18 cellular contexts compared by ENCODE assay signal in the genomic region with DNA sequence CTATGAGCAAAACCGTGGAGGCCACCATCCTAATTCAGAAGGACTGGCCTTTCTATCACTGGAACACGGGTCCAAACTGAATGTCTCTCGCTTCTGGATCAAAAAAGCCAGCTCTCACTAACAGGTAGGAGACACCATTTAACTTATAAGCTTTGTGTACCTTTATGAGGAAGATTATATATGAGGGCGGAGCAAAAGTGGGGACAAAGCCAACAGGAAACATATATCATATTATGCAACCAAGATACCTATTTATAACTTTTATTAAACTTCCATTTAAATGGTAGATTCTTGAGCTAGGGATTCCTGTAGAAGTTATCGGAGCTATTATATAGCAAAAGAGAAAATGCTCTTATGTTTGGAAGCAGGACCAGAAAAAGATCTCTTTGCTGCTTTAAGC.
A peak's percentile ranks its signal among the peaks of the same experiment; 100 is the strongest.
DNase-seq lines count a peak whose midpoint lies in the region; ATAC-seq, FAIRE-seq and TF ChIP-seq lines count a peak whose summit lies in the region.
"Had no signal": no experiment of that assay in that cellular context is flagged by ENCODE, and none has a peak within 500 bp of the region (broad histone marks: within the 10 kb centered on the region; RNA-seq: fewer than 3 reads in every experiment).

No MANE protein-coding gene starts in this region.

- H4K20me1 ChIP-seq in PC-3 (ENCODE audit: low read length), result no peaks in the 10 kb centered on the region

- H3K9me2 ChIP-seq in PC-3 (replicated peaks; ENCODE audit: low read length), result no peaks in the 10 kb centered on the region

- DNase-seq in cardiac muscle cell (ENCODE audit: low read depth in 1 of 2, low spot score in 1 of 2) (no peak), cardiac septum (ENCODE audit: low spot score) (no peak), PC-3 (peak; percentile 58), foreskin keratinocyte (no peak), GM12891 (ENCODE audit: insufficient read length, low spot score) (no peak), cortex of kidney (lab: John Stamatoyannopoulos, UW) (no peak), SW480 (ENCODE audit: low spot score) (no peak)
- DNase-seq in stimulated activated CD4-positive, alpha-beta T cell treated with anti-CD3 and anti-CD28 coated beads, Interleukin-2, amount 100 ng/mL, for 48 hours, result no peak
- DNase-seq: activated CD4-positive, CD25-positive, alpha-beta regulatory T cell treated with anti-CD3 and anti-CD28 coated beads, Interleukin-2, amount 50 U/mL, for 72 hours; activated naive CD8-positive, alpha-beta T cell treated with anti-CD3 and anti-CD28 coated beads, Interleukin-2, amount 50 U/mL, for 24 hours; DMS153; hypothalamus; left ventricle myocardium inferior; NCI-H1048; NCI-H2171; OCI-M1 had no signal

- H3K79me2 ChIP-seq in PC-3 (ENCODE audit: low read length), result peaks cover 93% of the 10 kb centered on the region

- FAIRE-seq in GM12891 (lab: Jason Lieb, UNC), result no peak

- H3K4me2 ChIP-seq in PC-3 (ENCODE audit: low read length), result peak overlapping the region; percentile 42

- H3K4me3 ChIP-seq in cardiac muscle cell, result no peak overlapping the region
- no peak overlapping the region for H3K4me3 ChIP-seq in PC-3 (ENCODE audit: low read length)
- H3K4me3 ChIP-seq: coronary artery, left ventricle myocardium inferior had no signal

- TF ChIP-seq CTCF in cardiac muscle cell (IDR thresholded peaks at IDR 0.05; ENCODE audit: low read depth, low read length) (no peak), PC-3 (conservative IDR thresholded peaks at IDR 0.05; ENCODE audit: low read depth, low read length) (no peak), foreskin keratinocyte (conservative IDR thresholded peaks at IDR 0.05) (no peak)

- CTCF ChIA-PET in PC-3 (lab: Charles Lee), result interaction anchor here (0.9 kb wide), 1 partner anchor 22 kb away, joined by 3 read pairs; no protein-coding TSS in a partner anchor

- peaks cover 27% of the 10 kb centered on the region for H3K4me1 ChIP-seq in cardiac muscle cell (ENCODE audit: low read depth)
- peaks cover 27% of the 10 kb centered on the region for H3K4me1 ChIP-seq in PC-3 (ENCODE audit: insufficient read depth, low read length)
- peaks cover 58% of the 10 kb centered on the region for H3K4me1 ChIP-seq in foreskin keratinocyte

- POLR2A ChIA-PET in PC-3 (lab: Charles Lee; ENCODE audit: unreplicated experiment), result interaction anchor here (0.5 to 1.1 kb wide), 3 partner anchors 9 to 191 kb away, joined by 3 to 8 read pairs (median 3); no protein-coding TSS in a partner anchor

- H3K27ac ChIP-seq in cardiac muscle cell, result peak overlapping the region; percentile 57
- peak overlapping the region; percentile 79 for H3K27ac ChIP-seq in PC-3 (ENCODE audit: low read length)
- H3K27ac ChIP-seq in foreskin keratinocyte, result peak overlapping the region; percentile 15
- H3K27ac ChIP-seq: coronary artery, left ventricle myocardium inferior had no signal

- H3K9ac ChIP-seq in PC-3 (ENCODE audit: low read length), result peak overlapping the region; percentile 24

- no peaks in the 10 kb centered on the region for H3K27me3 ChIP-seq in cardiac muscle cell
- H3K27me3 ChIP-seq in PC-3 (ENCODE audit: low read length), result no peaks in the 10 kb centered on the region
- no peaks in the 10 kb centered on the region for H3K27me3 ChIP-seq in foreskin keratinocyte

- TF ChIP-seq POLR2A in GM12891 (IDR thresholded peaks at IDR 0.05; ENCODE audit: low read depth, low read length), result no peak

- intact Hi-C loops in cardiac septum (cut with DNase I), result no loop called here
- intact Hi-C loops in PC-3 (cut with micrococcal nuclease), result no loop called here

- H3K36me3 ChIP-seq in cardiac muscle cell, result no peaks in the 10 kb centered on the region
- no peaks in the 10 kb centered on the region for H3K36me3 ChIP-seq in PC-3 (ENCODE audit: low read depth, low read length)
- H3K36me3 ChIP-seq: left ventricle myocardium inferior had no signal

- H3K9me3 ChIP-seq in cardiac muscle cell (ENCODE audit: low read depth), result no peaks in the 10 kb centered on the region
- no peaks in the 10 kb centered on the region for H3K9me3 ChIP-seq in PC-3 (ENCODE audit: low read length)
- H3K9me3 ChIP-seq: left ventricle myocardium inferior had no signal

- H3F3A ChIP-seq in PC-3 (ENCODE audit: low read length, unreplicated experiment), result no peaks in the 10 kb centered on the region

- no TSS peak for BruUV-seq in PC-3 (replicated peaks; lab: Mats Ljungman, UMichigan)

- ATAC-seq in PC-3, result no peak
- ATAC-seq in foreskin keratinocyte, result no peak
- ATAC-seq: activated naive CD8-positive, alpha-beta T cell treated with anti-CD3 and anti-CD28 coated beads, Interleukin-2, amount 50 U/mL, for 24 hours; sciatic nerve had no signal

- H2AFZ ChIP-seq in PC-3 (ENCODE audit: low read length), result no peak overlapping the region

TF ChIP-seq in GM12891, 5 proteins besides CTCF, POLR2A, EP300 and RAD21:
- TF ChIP-seq PAX5 (IDR thresholded peaks at IDR 0.05; ENCODE audit: insufficient read depth, low read length, severe bottlenecking) (no peak), SPI1 (IDR thresholded peaks at IDR 0.05; ENCODE audit: low read depth, low read length) (no peak), POLR2AphosphoS5 (IDR thresholded peaks at IDR 0.05; ENCODE audit: low read depth, low read length) (no peak), POU2F2 (IDR thresholded peaks at IDR 0.05; ENCODE audit: low read depth, low read length) (no peak), TAF1 (IDR thresholded peaks at IDR 0.05; ENCODE audit: low read depth, low read length) (no peak)
TF ChIP-seq in GM12891: peak in this region for 0.

Comparison
In these comparisons a context has a peak if more than half of its experiments do, and no peak if none do; other contexts are left out.
1. H3K27ac ChIP-seq: peak in every context shown above with its lines; median percentile 79 in PC-3; 57 in cardiac muscle cell; 15 in foreskin keratinocyte.